In the genomic region with DNA sequence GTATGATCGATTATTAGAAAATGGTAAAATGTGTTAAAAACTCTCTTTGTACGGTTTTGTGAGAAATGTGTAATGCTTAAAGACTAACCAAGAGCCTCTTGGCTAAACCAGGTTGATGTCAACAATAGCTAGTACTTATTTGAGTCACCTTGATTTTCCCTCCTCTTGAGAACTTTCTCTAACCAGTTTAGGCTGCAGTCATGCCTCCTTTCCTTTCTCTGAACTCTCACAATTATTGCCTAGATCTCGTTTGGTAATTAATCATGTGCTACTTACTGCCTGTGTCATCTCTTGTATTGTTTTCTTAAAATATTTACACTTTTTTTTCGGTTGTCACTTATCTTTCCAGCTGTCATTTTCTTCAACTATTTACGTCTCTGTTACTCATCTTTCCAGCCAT, we compare ENCODE assay signal across 8 cellular contexts. TPM values are rescaled to one million over a fixed set of nuclear protein-coding genes. Genes with fewer than 3 reads are reported as not detected.
DNase-seq lines count a peak whose midpoint lies in the region; ATAC-seq, FAIRE-seq and TF ChIP-seq lines count a peak whose summit lies in the region.

No MANE protein-coding gene starts in this region.

- no peak for TF ChIP-seq CTCF in endodermal cell (conservative IDR thresholded peaks at IDR 0.05)

- DNase-seq in CD1c-positive myeloid dendritic cell (ENCODE audit: extremely low spot score) (peak; percentile 40), GM19239 (ENCODE audit: insufficient read length, low spot score) (peak; percentile 9), endodermal cell (no peak), COR-L47 (lab: John Stamatoyannopoulos, UW) (no peak), LoVo (ENCODE audit: low spot score) (no peak)
- DNase-seq in Jurkat, Clone E6-1 (ENCODE audit: low read depth, low spot score) = no peak
- DNase-seq in stimulated activated naive B cell treated with anti-CD40 and anti-IgM and Interleukin-4, amounts not matched to agents 10 μg/mL and 1 μg/mL and 100 μg/mL, for 72 hours = no peak
- no peak for DNase-seq in activated CD8-positive, alpha-beta memory T cell treated with anti-CD3 and anti-CD28 coated beads for 24 hours

- H3K4me1 ChIP-seq in endodermal cell (ENCODE audit: control insufficient read depth, insufficient read depth, low read length) = no peaks in the 10 kb centered on the region

- no peaks in the 10 kb centered on the region for H3K36me3 Mint-ChIP-seq in endodermal cell (ENCODE audit: low read depth)
- peaks cover 0 to 3% of the 10 kb centered on the region in 2 donors for H3K36me3 Mint-ChIP-seq in stimulated activated naive B cell treated with anti-CD40 and anti-IgM and Interleukin-4, amounts not matched to agents 10 μg/mL and 1 μg/mL and 100 μg/mL, for 72 hours

- no peak overlapping the region for H3K27ac Mint-ChIP-seq in endodermal cell
- H3K27ac Mint-ChIP-seq in stimulated activated naive B cell treated with anti-CD40 and anti-IgM and Interleukin-4, amounts not matched to agents 10 μg/mL and 1 μg/mL and 100 μg/mL, for 72 hours = peak overlapping the region; percentile 93

- peak overlapping the region; percentile 74; the same call in 1 of the 2 replicates for H3K4me3 ChIP-seq in Jurkat, Clone E6-1 (ENCODE audit: low read length)
- peak overlapping the region; percentile 91 for H3K4me3 ChIP-seq in endodermal cell (ENCODE audit: low read length)

- H3K27me3 ChIP-seq in endodermal cell (ENCODE audit: control insufficient read depth, insufficient read depth, low read length, poor library complexity, severe bottlenecking) = peaks cover 21% of the 10 kb centered on the region

- H3K9me3 Mint-ChIP-seq in endodermal cell = no peaks in the 10 kb centered on the region
- no peaks in the 10 kb centered on the region for H3K9me3 Mint-ChIP-seq in stimulated activated naive B cell treated with anti-CD40 and anti-IgM and Interleukin-4, amounts not matched to agents 10 μg/mL and 1 μg/mL and 100 μg/mL, for 72 hours

- H3K9me3 ChIP-seq in endodermal cell (ENCODE audit: control insufficient read depth, low read length) = no peaks in the 10 kb centered on the region

- H3K4me1 Mint-ChIP-seq in endodermal cell = peaks cover 11% of the 10 kb centered on the region
- H3K4me1 Mint-ChIP-seq in stimulated activated naive B cell treated with anti-CD40 and anti-IgM and Interleukin-4, amounts not matched to agents 10 μg/mL and 1 μg/mL and 100 μg/mL, for 72 hours = peaks cover 14 to 19% of the 10 kb centered on the region in 2 donors

- WGBS in endodermal cell (ENCODE audit: insufficient coverage in 1 of 2, insufficient read length in 1 of 2), 2 experiments = 64 to 73% methylated on average over 4 to 5 of the region's 5 CpGs

- H3K27me3 Mint-ChIP-seq in endodermal cell (ENCODE audit: insufficient read depth) = peaks cover 24% of the 10 kb centered on the region
- peaks cover 0 to 1% of the 10 kb centered on the region in 2 donors for H3K27me3 Mint-ChIP-seq in stimulated activated naive B cell treated with anti-CD40 and anti-IgM and Interleukin-4, amounts not matched to agents 10 μg/mL and 1 μg/mL and 100 μg/mL, for 72 hours

- H3K4me3 Mint-ChIP-seq in endodermal cell = peak overlapping the region; percentile 78
- H3K4me3 Mint-ChIP-seq in stimulated activated naive B cell treated with anti-CD40 and anti-IgM and Interleukin-4, amounts not matched to agents 10 μg/mL and 1 μg/mL and 100 μg/mL, for 72 hours = peak overlapping the region; percentile 90 to 95

- FAIRE-seq in GM19239 (lab: Jason Lieb, UNC) = peak; percentile 48

- ATAC-seq in stimulated activated naive B cell treated with anti-CD40 and anti-IgM and Interleukin-4, amounts not matched to agents 10 μg/mL and 1 μg/mL and 100 μg/mL, for 72 hours (replicated peaks) = peak in 1 of 2 donors; percentile 26

- H3K27ac ChIP-seq in endodermal cell (ENCODE audit: low read depth, low read length) = no peak overlapping the region

- no peaks in the 10 kb centered on the region for H3K36me3 ChIP-seq in endodermal cell (ENCODE audit: control insufficient read depth, insufficient read depth, low read length)

- H3K9ac ChIP-seq in endodermal cell (ENCODE audit: extremely low read depth, low read length, poor library complexity, severe bottlenecking) = no peak overlapping the region

RNA-seq across cellular contexts. Expression of a gene that starts 1.1 kb away (rescaled TPM):
- polyA plus RNA-seq in Jurkat, Clone E6-1 (2012; ENCODE audit: insufficient read depth, insufficient read length) = 8.8 TPM
- 10 to 100 TPM; 23.0 to 32.0 TPM for total RNA-seq in endodermal cell
- polyA plus RNA-seq in endodermal cell (2013, experiment 1 of 2) = 23.9 TPM
- polyA plus RNA-seq in endodermal cell (2013, experiment 2 of 2) = 24.6 TPM

Comparison
In these comparisons a context has a peak if more than half of its experiments do, and no peak if none do; other contexts are left out.
1. DNase-seq: peak in CD1c-positive myeloid dendritic cell (single experiment) and GM19239 (single experiment); none in Jurkat, Clone E6-1 (single experiment), endodermal cell (single experiment), stimulated activated naive B cell treated with anti-CD40 and anti-IgM and Interleukin-4, amounts not matched to agents 10 μg/mL and 1 μg/mL and 100 μg/mL, for 72 hours (single experiment), COR-L47 (single experiment), LoVo (single experiment) and activated CD8-positive, alpha-beta memory T cell treated with anti-CD3 and anti-CD28 coated beads for 24 hours (single experiment).